21 cellular contexts compared by ENCODE assay signal in genomic region chr3:46020766-46021510, GRCh38. TPM values are rescaled to one million over a fixed set of nuclear protein-coding genes. Genes with fewer than 3 reads are reported as not detected.
A peak's percentile ranks its signal among the peaks of the same experiment; 100 is the strongest.
DNase-seq lines count a peak whose midpoint lies in the region; ATAC-seq, FAIRE-seq and TF ChIP-seq lines count a peak whose summit lies in the region.
"Had no signal": no experiment of that assay in that cellular context is flagged by ENCODE, and none has a peak within 500 bp of the region (broad histone marks: within the 10 kb centered on the region; RNA-seq: fewer than 3 reads in every experiment).

No MANE protein-coding gene starts in this region.

- no peaks in the 10 kb centered on the region for H3K9me3 ChIP-seq in K562 (replicated peaks; ENCODE audit: control insufficient read depth, insufficient read depth, low read depth, low read length)
- H3K9me3 ChIP-seq in neuronal stem cell (replicated peaks in 1 of 2; ENCODE audit: control insufficient read depth in 2 of 2, insufficient read depth in 1 of 2, low read depth in 1 of 2, low read length in 2 of 2) = peaks cover 0 to 3% of the 10 kb centered on the region in 2 donors
- H3K9me3 ChIP-seq: HAP-1 had no signal

- WGBS in K562 (ENCODE audit: insufficient coverage, low coverage, missing lambda C conversion rate) = 11% methylated on average over 37 of the region's 37 CpGs
- no CpG with 5 or more reads among the region's 37 CpGs for WGBS in neuronal stem cell (ENCODE audit: extremely low coverage in 2 of 2, insufficient read length in 2 of 2, insufficient replicate concordance in 1 of 2), 2 donors

- no peak overlapping the region for H3K4me3 Mint-ChIP-seq in activated CD4-positive, alpha-beta T cell treated with anti-CD3 and anti-CD28 coated beads, Interleukin-2, amount 10 ng/mL, durations not matched to agents 24 days and 14 days
- H3K4me3 Mint-ChIP-seq: B cell; CD8-positive, alpha-beta T cell had no signal

- in situ Hi-C loops in K562 (cut with MboI) (no loop called here), G401 (cut with HindIII; ENCODE audit: low sequenced_read_pairs) (no loop called here)

- H3K79me2 ChIP-seq in K562 (ENCODE audit: control insufficient read depth, insufficient read depth, low read length) = no peaks in the 10 kb centered on the region

- H3K9me3 Mint-ChIP-seq in activated CD4-positive, alpha-beta T cell treated with anti-CD3 and anti-CD28 coated beads, Interleukin-2, amount 10 ng/mL, durations not matched to agents 24 days and 14 days = peaks cover 3% of the 10 kb centered on the region
- H3K9me3 Mint-ChIP-seq: CD8-positive, alpha-beta T cell had no signal

- no peak overlapping the region for H2AK5ac ChIP-seq in neuronal stem cell (ENCODE audit: low read depth, low read length)

- H3K27ac ChIP-seq in K562 (ENCODE audit: extremely low read depth, low read depth, low read length) (no peak overlapping the region), neuronal stem cell (replicated peaks; ENCODE audit: low read length) (no peak overlapping the region)
- H3K27ac ChIP-seq: BLaER1 treated with 17β-estradiol and CSF1 and Interleukin-3, amounts not matched to agents 10 nM and 100 nM; GM23248 had no signal

- no peak overlapping the region for H2BK5ac ChIP-seq in neuronal stem cell (ENCODE audit: low read length)

- H3K27me3 Mint-ChIP-seq in activated CD4-positive, alpha-beta T cell treated with anti-CD3 and anti-CD28 coated beads, Interleukin-2, amount 10 ng/mL, durations not matched to agents 24 days and 14 days = peaks cover 17% of the 10 kb centered on the region

- peak overlapping the region; percentile 57 for H3K23ac ChIP-seq in neuronal stem cell (ENCODE audit: low read depth, low read length, poor library complexity)

- H4K8ac ChIP-seq in neuronal stem cell (ENCODE audit: low read depth, low read length) = no peak overlapping the region

- H3K4me1 ChIP-seq in K562 (replicated peaks in 1 of 2; ENCODE audit: control insufficient read depth in 2 of 2, insufficient read depth in 2 of 2, low read length in 2 of 2) = peaks cover 2 to 12% of the 10 kb centered on the region in 2 experiments; a peak in 3 of 5 replicates
- no peaks in the 10 kb centered on the region for H3K4me1 ChIP-seq in neuronal stem cell (ENCODE audit: control insufficient read depth in 2 of 2, insufficient read depth in 1 of 2, low read depth in 1 of 2, low read length in 2 of 2)
- H3K4me1 ChIP-seq: HAP-1 had no signal

- peak; percentile 43 for DNase-seq in activated CD4-positive, alpha-beta T cell treated with anti-CD3 and anti-CD28 coated beads, Interleukin-2, amount 10 ng/mL, durations not matched to agents 24 days and 14 days
- no peak for DNase-seq in activated CD4-positive, alpha-beta T cell treated with anti-CD3 and anti-CD28 coated beads, Interleukin-2, amount 50 U/mL, for 4 hours
- DNase-seq in K562 (ENCODE audit: extremely low read depth in 1 of 4, low spot score in 3 of 4) (no peak), neuronal stem cell (ENCODE audit: low spot score) (no peak), ureter (ENCODE audit: low spot score) (peak; percentile 28), G401 (ENCODE audit: low spot score) (no peak)
- DNase-seq: Calu3; CD8-positive, alpha-beta T cell; DMS53; DND-41; EL; GM23248 had no signal

- H3K9me1 ChIP-seq in K562 (ENCODE audit: control insufficient read depth, insufficient read depth, low read length) = no peaks in the 10 kb centered on the region

- peaks cover 8 to 28% of the 10 kb centered on the region in 2 experiments; a peak in 4 of 5 replicates for H3K27me3 ChIP-seq in K562 (ENCODE audit: control insufficient read depth in 2 of 2, insufficient read depth in 2 of 2, low read length in 2 of 2)
- peaks cover 0 to 3% (median 0%) of the 10 kb centered on the region in 3 experiments for H3K27me3 ChIP-seq in neuronal stem cell (ENCODE audit: control insufficient read depth in 3 of 3, insufficient read depth in 3 of 3, low read depth in 1 of 3, low read length in 3 of 3)
- H3K27me3 ChIP-seq: BLaER1 treated with 17β-estradiol and CSF1 and Interleukin-3, amounts not matched to agents 10 nM and 100 nM had no signal

- H3K4me3 ChIP-seq in K562 = no peak overlapping the region
- no peak overlapping the region for H3K4me3 ChIP-seq in neuronal stem cell (ENCODE audit: low read length in 2 of 2)
- H3K4me3 ChIP-seq: BLaER1 treated with 17β-estradiol and CSF1 and Interleukin-3, amounts not matched to agents 10 nM and 100 nM; GM23248; HAP-1 had no signal

- no peak overlapping the region for H3K14ac ChIP-seq in neuronal stem cell (ENCODE audit: low read length)

- peak overlapping the region; percentile 30 for H3K4ac ChIP-seq in neuronal stem cell (ENCODE audit: low read length)

- H3K18ac ChIP-seq in neuronal stem cell (ENCODE audit: low read length) = peak overlapping the region; percentile 15

- TF ChIP-seq POLR2A in K562 (conservative IDR thresholded peaks at IDR 0.05) = no peak

- TF ChIP-seq CTCF in K562 (IDR thresholded peaks at IDR 0.05 in 2 of 3, conservative IDR thresholded peaks at IDR 0.05 in 1 of 3; ENCODE audit: insufficient read depth in 2 of 3, low read depth in 1 of 3, low read length in 3 of 3) = no peak

- TF ChIP-seq RAD21 in K562 (CRISPR knock-in tag; conservative IDR thresholded peaks at IDR 0.05 in 1 of 2, IDR thresholded peaks at IDR 0.05 in 1 of 2) = no peak

- peak overlapping the region; percentile 12 for H3K27ac Mint-ChIP-seq in activated CD4-positive, alpha-beta T cell treated with anti-CD3 and anti-CD28 coated beads, Interleukin-2, amount 10 ng/mL, durations not matched to agents 24 days and 14 days
- H3K27ac Mint-ChIP-seq: B cell; CD8-positive, alpha-beta T cell had no signal

- peaks cover 3% of the 10 kb centered on the region for H3K36me3 Mint-ChIP-seq in activated CD4-positive, alpha-beta T cell treated with anti-CD3 and anti-CD28 coated beads, Interleukin-2, amount 10 ng/mL, durations not matched to agents 24 days and 14 days (ENCODE audit: low read depth)
- H3K36me3 Mint-ChIP-seq: CD8-positive, alpha-beta T cell had no signal

- H3K79me1 ChIP-seq in neuronal stem cell (ENCODE audit: low read depth, low read length) = no peaks in the 10 kb centered on the region

- no peak for ATAC-seq in K562
- no peak for ATAC-seq in GM18858 (IDR thresholded peaks at IDR 0.05; ENCODE audit: unreplicated experiment)
- ATAC-seq: CD8-positive, alpha-beta T cell; HepG2 had no signal

- H3K36me3 ChIP-seq in K562 (ENCODE audit: control insufficient read depth, insufficient read depth, low read length) (no peaks in the 10 kb centered on the region), neuronal stem cell (replicated peaks in 1 of 2; ENCODE audit: control insufficient read depth in 2 of 2, insufficient read depth in 2 of 2, low read length in 2 of 2) (no peaks in the 10 kb centered on the region)
- H3K36me3 ChIP-seq: BLaER1 treated with 17β-estradiol and CSF1 and Interleukin-3, amounts not matched to agents 10 nM and 100 nM; HAP-1 had no signal

- no peak overlapping the region for H2BK12ac ChIP-seq in neuronal stem cell (ENCODE audit: low read length)

- H4K20me1 ChIP-seq in K562 (replicated peaks; ENCODE audit: control insufficient read depth, insufficient read depth, low read length) = no peaks in the 10 kb centered on the region
- H4K20me1 ChIP-seq: BLaER1 treated with 17β-estradiol and CSF1 and Interleukin-3, amounts not matched to agents 10 nM and 100 nM had no signal

- H3K4me1 Mint-ChIP-seq in activated CD4-positive, alpha-beta T cell treated with anti-CD3 and anti-CD28 coated beads, Interleukin-2, amount 10 ng/mL, durations not matched to agents 24 days and 14 days = peaks cover 35% of the 10 kb centered on the region
- H3K4me1 Mint-ChIP-seq: B cell had no signal

- H2AFZ ChIP-seq in K562 (ENCODE audit: low read depth, low read length) (no peak overlapping the region), neuronal stem cell (ENCODE audit: low read length) (no peak overlapping the region)
- H2AFZ ChIP-seq: GM23248 had no signal

- no peak overlapping the region for H3K9ac ChIP-seq in K562 (ENCODE audit: insufficient read depth in 1 of 2, low read depth in 2 of 2, low read length in 2 of 2)
- no peak overlapping the region for H3K9ac ChIP-seq in neuronal stem cell (ENCODE audit: low read depth, low read length, poor library complexity)
- H3K9ac ChIP-seq: BLaER1 treated with 17β-estradiol and CSF1 and Interleukin-3, amounts not matched to agents 10 nM and 100 nM; GM23248 had no signal

- intact Hi-C loops in activated CD4-positive, alpha-beta T cell treated with anti-CD3 and anti-CD28 coated beads, Interleukin-2, amount 10 ng/mL, durations not matched to agents 24 days and 14 days (cut with micrococcal nuclease) = no loop called here
- intact Hi-C loops in K562 (cut with micrococcal nuclease) = no loop called here

- POLR2A ChIA-PET in K562 (lab: Yijun Ruan, JAX) = interaction anchor here (1.4 kb wide), 1 partner anchor 22 kb away, joined by 4 read pairs; no protein-coding TSS in a partner anchor

- CTCF ChIA-PET in K562 (lab: Yijun Ruan, JAX; ENCODE audit: low intra/inter-chr PET ratio) = no interaction called here

- no peak for FAIRE-seq in K562 (lab: Jason Lieb, UNC)
- FAIRE-seq: G401.6, GM12891, HepG2 had no signal

- peak overlapping the region; percentile 30 for H2BK15ac ChIP-seq in neuronal stem cell (ENCODE audit: low read length)

- no TSS peak for BruUV-seq in K562 (replicated peaks; lab: Mats Ljungman, UMichigan)

- no peak overlapping the region for H2BK120ac ChIP-seq in neuronal stem cell (ENCODE audit: low read depth, low read length)

- H3K4me2 ChIP-seq in K562 (ENCODE audit: insufficient read depth, low read length) (no peak overlapping the region), neuronal stem cell (ENCODE audit: insufficient read depth, low read length, poor library complexity, severe bottlenecking) (no peak overlapping the region)
- H3K4me2 ChIP-seq: BLaER1 treated with 17β-estradiol and CSF1 and Interleukin-3, amounts not matched to agents 10 nM and 100 nM had no signal

- no peak overlapping the region for H4K91ac ChIP-seq in neuronal stem cell (ENCODE audit: low read depth, low read length, poor library complexity)

- no peak for TF ChIP-seq EP300 in K562 (IDR thresholded peaks at IDR 0.05; ENCODE audit: low read length)

RNA-seq across cellular contexts. Expression of gene XCR1, which starts 6.3 kb away (rescaled TPM):
- 0.05 TPM in 1 of 2 replicates, not detected in the other for total RNA-seq in activated CD4-positive, alpha-beta T cell treated with anti-CD3 and anti-CD28 coated beads, Interleukin-2, amount 10 ng/mL, durations not matched to agents 24 days and 14 days
- total RNA-seq in K562 (2011; cell fraction: chromatin; rRNA removed; ENCODE audit: low replicate concordance) = not detected in 2 replicates
- total RNA-seq in K562 (2011; cell fraction: nucleolus; rRNA removed) = not detected in 2 replicates
- not detected in 2 replicates for total RNA-seq in K562 (2011; cell fraction: nucleoplasm; rRNA removed)
- not detected in 2 replicates for total RNA-seq in K562 (2014; rRNA removed)
- total RNA-seq in K562 (2014; rRNA removed; fragmentation: Illumina TruSeq; extraction: Trizol) = not detected in 2 replicates
- not detected in 2 replicates for total RNA-seq in K562 (2015; rRNA removed; fragmentation: Illumina TruSeq; extraction: Trizol)
- not detected in 2 replicates for total RNA-seq in K562 (2021)
- not detected in 2 replicates for polyA plus RNA-seq in K562 (2011; rRNA removed)
- not detected in 2 replicates for polyA plus RNA-seq in K562 (2011; cell fraction: cytosol; rRNA removed)
- polyA plus RNA-seq in K562 (2011; cell fraction: nucleus; rRNA removed) = not detected in 2 replicates
- polyA plus RNA-seq in K562 (2012) = not detected in 2 replicates
- not detected in 2 replicates for polyA plus RNA-seq in K562 (2014; fragmentation: Illumina TruSeq; extraction: Trizol)
- polyA plus RNA-seq in K562 (2014; fragmentation: Nextera tagmentation; extraction: Ambion mirVana) = not detected
- not detected in 2 replicates for polyA plus RNA-seq in K562 (2014; rRNA removed)
- polyA minus RNA-seq in K562 (2011; rRNA and poly(A)+ RNA removed) = not detected in 2 replicates
- not detected in 2 replicates for polyA minus RNA-seq in K562 (2011; cell fraction: cytosol; rRNA and poly(A)+ RNA removed)
- polyA minus RNA-seq in K562 (2011; cell fraction: nucleus; rRNA and poly(A)+ RNA removed) = not detected in 2 replicates
- polyA plus RNA-seq in neuronal stem cell (2013, experiment 1 of 2) = not detected
- polyA plus RNA-seq in neuronal stem cell (2013, experiment 2 of 2) = not detected
- total RNA-seq in ureter = 0.70 TPM
- 0.06 TPM in 1 of 2 replicates, not detected in the other for total RNA-seq in G401 (2014; rRNA removed; shearing (Covaris generic))
- total RNA-seq: A172; B cell; Calu3; CD8-positive, alpha-beta T cell; GM23248; H4; HepG2 had no signal
- polyA plus RNA-seq: GM23248, HepG2 had no signal

RNA-seq across cellular contexts. Expression of gene FYCO1, which starts 25.3 kb away (rescaled TPM):
- 16.5 and 16.8 TPM in 2 replicates for total RNA-seq in activated CD4-positive, alpha-beta T cell treated with anti-CD3 and anti-CD28 coated beads, Interleukin-2, amount 10 ng/mL, durations not matched to agents 24 days and 14 days
- total RNA-seq in K562 (2011; cell fraction: chromatin; rRNA removed; ENCODE audit: low replicate concordance) = 31.3 and 41.9 TPM in 2 replicates
- 26.8 and 33.7 TPM in 2 replicates for total RNA-seq in K562 (2011; cell fraction: nucleolus; rRNA removed)
- total RNA-seq in K562 (2011; cell fraction: nucleoplasm; rRNA removed) = 26.5 and 30.9 TPM in 2 replicates
- total RNA-seq in K562 (2014; rRNA removed) = 6.7 and 7.9 TPM in 2 replicates
- total RNA-seq in K562 (2014; rRNA removed; fragmentation: Illumina TruSeq; extraction: Trizol) = 7.4 and 8.3 TPM in 2 replicates
- 8.6 and 9.1 TPM in 2 replicates for total RNA-seq in K562 (2015; rRNA removed; fragmentation: Illumina TruSeq; extraction: Trizol)
- 11.8 and 13.8 TPM in 2 replicates for total RNA-seq in K562 (2021)
- polyA plus RNA-seq in K562 (2011; rRNA removed) = 7.2 and 7.7 TPM in 2 replicates
- polyA plus RNA-seq in K562 (2011; cell fraction: cytosol; rRNA removed) = 7.5 and 8.3 TPM in 2 replicates
- 15.5 and 25.2 TPM in 2 replicates for polyA plus RNA-seq in K562 (2011; cell fraction: nucleus; rRNA removed)
- polyA plus RNA-seq in K562 (2012) = 5.4 and 7.1 TPM in 2 replicates
- 10.6 and 11.1 TPM in 2 replicates for polyA plus RNA-seq in K562 (2014; fragmentation: Illumina TruSeq; extraction: Trizol)
- 1 to 10 TPM; 2.1 to 3.0 TPM for polyA plus RNA-seq in K562 (2014; fragmentation: Nextera tagmentation; extraction: Ambion mirVana)
- 7.4 and 9.6 TPM in 2 replicates for polyA plus RNA-seq in K562 (2014; rRNA removed)
- polyA minus RNA-seq in K562 (2011; rRNA and poly(A)+ RNA removed) = 13.2 and 13.9 TPM in 2 replicates
- 7.2 and 8.5 TPM in 2 replicates for polyA minus RNA-seq in K562 (2011; cell fraction: cytosol; rRNA and poly(A)+ RNA removed)
- 28.9 and 29.5 TPM in 2 replicates for polyA minus RNA-seq in K562 (2011; cell fraction: nucleus; rRNA and poly(A)+ RNA removed)
- polyA plus RNA-seq in neuronal stem cell (2013, experiment 1 of 2) = 4.6 TPM
- polyA plus RNA-seq in neuronal stem cell (2013, experiment 2 of 2) = 4.7 TPM
- 62.0 TPM for total RNA-seq in ureter
- 9.1 and 11.3 TPM in 2 replicates for total RNA-seq in G401 (2014; rRNA removed; shearing (Covaris generic))

Comparison
In these comparisons a context has a peak if more than half of its experiments do, and no peak if none do; other contexts are left out.
1. DNase-seq: peak in activated CD4-positive, alpha-beta T cell treated with anti-CD3 and anti-CD28 coated beads, Interleukin-2, amount 10 ng/mL, durations not matched to agents 24 days and 14 days (single experiment) and ureter (single experiment); none in activated CD4-positive, alpha-beta T cell treated with anti-CD3 and anti-CD28 coated beads, Interleukin-2, amount 50 U/mL, for 4 hours (0 of 2), K562 (0 of 4), neuronal stem cell (single experiment) and G401 (single experiment).